In genomic region chr14:91211017-91211416, GRCh38 we compare ENCODE assay signal across 21 cellular contexts.
"Had no signal": no experiment of that assay in that cellular context is flagged by ENCODE, and none has a peak within 500 bp of the region (broad histone marks: within the 10 kb centered on the region; RNA-seq: fewer than 3 reads in every experiment).

No MANE protein-coding gene starts in this region.

- DNase-seq: dermis blood vessel endothelial cell; dorsolateral prefrontal cortex; effector CD4-positive, alpha-beta T cell; effector memory CD4-positive, alpha-beta T cell; foreskin keratinocyte; heart left ventricle; hypothalamus; immature natural killer cell; islet precursor cell; left cardiac atrium; left lung; left ventricle myocardium superior; lower lobe of right lung; mesenchymal stem cell; mucosa of descending colon; naive B cell had no signal

- H3K4me1 ChIP-seq: esophagus muscularis mucosa, foreskin keratinocyte, gastroesophageal sphincter, heart left ventricle, left lung had no signal

- H3K9me3 ChIP-seq: esophagus muscularis mucosa, left lung, lower lobe of right lung, mucosa of descending colon had no signal

- H3K4me1 Mint-ChIP-seq: mesothelial cell of epicardium had no signal

- H3K9me3 Mint-ChIP-seq: immature natural killer cell, naive B cell had no signal

- ATAC-seq: foreskin keratinocyte, gastroesophageal sphincter, heart left ventricle, left cardiac atrium, left lung, left ventricle myocardium superior, lower lobe of right lung, mucosa of descending colon had no signal

- H3K27ac Mint-ChIP-seq: mesothelial cell of epicardium, naive B cell had no signal

- H3K27me3 Mint-ChIP-seq: naive B cell had no signal

- H3K4me3 Mint-ChIP-seq: immature natural killer cell, mesothelial cell of epicardium, naive B cell had no signal

- H3K27ac ChIP-seq: coronary artery, dorsolateral prefrontal cortex, esophagus muscularis mucosa, foreskin keratinocyte, gastroesophageal sphincter, heart left ventricle, hepatocyte, left lung, lower lobe of right lung had no signal

- H3K4me3 ChIP-seq: coronary artery, dorsolateral prefrontal cortex, esophagus muscularis mucosa, gastroesophageal sphincter, heart left ventricle, hepatocyte, left lung, lower lobe of right lung, mucosa of descending colon had no signal
